Comparison of ENCODE assay signal across 13 cellular contexts in the genomic region with DNA sequence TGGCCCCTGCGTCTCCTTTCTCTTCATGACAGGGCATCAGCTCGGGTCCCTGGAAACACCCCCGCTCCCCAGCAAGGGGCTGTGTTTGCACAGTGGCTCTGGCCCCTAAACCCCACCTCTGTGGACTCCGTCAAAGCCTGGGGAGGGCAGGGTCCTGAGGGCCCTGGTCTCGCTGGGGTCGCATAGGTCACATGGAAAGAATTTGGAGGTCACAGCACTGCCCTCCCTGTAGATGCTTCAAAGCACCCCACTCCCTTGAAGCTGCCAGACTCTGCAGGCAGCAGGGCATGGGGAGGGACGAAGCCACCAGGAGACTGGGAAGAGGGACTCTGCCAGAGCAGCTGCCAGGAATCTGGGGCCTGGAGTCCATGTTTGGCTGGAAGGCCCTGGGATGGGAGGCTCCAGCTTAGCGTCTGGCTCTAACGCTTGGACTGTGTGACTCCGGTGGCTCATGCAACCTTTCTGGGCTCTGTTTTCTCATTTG. TPM values are rescaled to one million over a fixed set of nuclear protein-coding genes. Genes with fewer than 3 reads are reported as not detected.
A peak's percentile ranks its signal among the peaks of the same experiment; 100 is the strongest.
DNase-seq lines count a peak whose midpoint lies in the region; ATAC-seq and TF ChIP-seq lines count a peak whose summit lies in the region.
"Had no signal": no experiment of that assay in that cellular context is flagged by ENCODE, and none has a peak within 500 bp of the region (broad histone marks: within the 10 kb centered on the region; RNA-seq: fewer than 3 reads in every experiment).

No MANE protein-coding gene starts in this region.

- peak overlapping the region; percentile 39 for H3K27ac ChIP-seq in muscle layer of duodenum (ENCODE audit: low read length)
- peak overlapping the region; percentile 19 to 83 (median 78) for H3K27ac ChIP-seq in upper lobe of left lung
- H3K27ac ChIP-seq: HL-60 had no signal

- POLR2A ChIA-PET in activated CD8-positive, alpha-beta T cell treated with anti-CD3 and anti-CD28 coated beads for 36 hours (lab: Charles Lee), result interaction anchor here (0.7 to 5.8 kb wide), 6 partner anchors 9 to 666 kb away, joined by 3 to 90 read pairs (median 13); a partner anchor contains a TSS
- POLR2A ChIA-PET in activated CD8-positive, alpha-beta T cell treated with anti-CD3 and anti-CD28 coated beads, Interleukin-2, amount 10 ng/mL, durations not matched to agents 7 days and 5 days (lab: Charles Lee), result interaction anchor here (3.1 kb wide), 1 partner anchor 18 kb away, joined by 20 read pairs; no protein-coding TSS in a partner anchor

- H3K9me3 ChIP-seq in muscle layer of duodenum (ENCODE audit: control insufficient read depth in 1 of 2, low read length in 2 of 2) (no peaks in the 10 kb centered on the region), upper lobe of left lung (no peaks in the 10 kb centered on the region)

- no peak for ATAC-seq in activated CD8-positive, alpha-beta T cell treated with anti-CD3 and anti-CD28 coated beads for 36 hours
- no peak for ATAC-seq in activated CD8-positive, alpha-beta T cell treated with anti-CD3 and anti-CD28 coated beads, Interleukin-2, amount 10 ng/mL, durations not matched to agents 7 days and 5 days
- no peak for ATAC-seq in upper lobe of left lung (ENCODE audit: low FRiP score in 2 of 2)
- ATAC-seq in HG02840 (IDR thresholded peaks at IDR 0.05; ENCODE audit: low FRiP score, unreplicated experiment), result no peak
- ATAC-seq: activated T-cell treated with anti-CD3 and anti-CD28 coated beads, Interleukin-2, amount 50 U/mL, for 4 hours had no signal

- DNase-seq in activated CD8-positive, alpha-beta T cell treated with anti-CD3 and anti-CD28 coated beads for 36 hours, result no peak
- no peak for DNase-seq in activated CD8-positive, alpha-beta T cell treated with anti-CD3 and anti-CD28 coated beads, Interleukin-2, amount 10 ng/mL, durations not matched to agents 7 days and 5 days
- peak; percentile 76 for DNase-seq in ecto neural progenitor cell (ENCODE audit: low spot score)
- no peak for DNase-seq in upper lobe of left lung
- no peak for DNase-seq in NCI-H187 (lab: John Stamatoyannopoulos, UW)
- no peak for DNase-seq in T-helper 1 cell
- DNase-seq: activated T-cell treated with anti-CD3 and anti-CD28 coated beads, Interleukin-2, amount 50 U/mL, for 4 hours; foreskin melanocyte; NCI-H2029; posterior cingulate gyrus had no signal

- no peak for TF ChIP-seq EP300 in upper lobe of left lung (IDR thresholded peaks at IDR 0.05)

- peaks cover 48% of the 10 kb centered on the region for H3K36me3 Mint-ChIP-seq in activated CD8-positive, alpha-beta T cell treated with anti-CD3 and anti-CD28 coated beads for 36 hours (ENCODE audit: low read depth)
- H3K36me3 Mint-ChIP-seq in activated CD8-positive, alpha-beta T cell treated with anti-CD3 and anti-CD28 coated beads, Interleukin-2, amount 10 ng/mL, durations not matched to agents 7 days and 5 days (ENCODE audit: low read depth), result peaks cover 31% of the 10 kb centered on the region

- H3K4me1 ChIP-seq in muscle layer of duodenum (ENCODE audit: control insufficient read depth in 1 of 2, insufficient read depth in 2 of 2, low read length in 2 of 2), result peaks cover 42 to 67% of the 10 kb centered on the region in 2 donors
- H3K4me1 ChIP-seq in upper lobe of left lung, result peaks cover 56 to 81% (median 75%) of the 10 kb centered on the region in 4 donors

- H3K27me3 ChIP-seq in muscle layer of duodenum (ENCODE audit: low read depth, low read length) (no peaks in the 10 kb centered on the region), upper lobe of left lung (no peaks in the 10 kb centered on the region)

- CTCF ChIA-PET in activated CD8-positive, alpha-beta T cell treated with anti-CD3 and anti-CD28 coated beads for 36 hours (lab: Charles Lee), result interaction anchor here (0.9 to 4.1 kb wide), 3 partner anchors 8 to 56 kb away, joined by 3 to 23 read pairs (median 4); no protein-coding TSS in a partner anchor
- CTCF ChIA-PET in activated CD8-positive, alpha-beta T cell treated with anti-CD3 and anti-CD28 coated beads, Interleukin-2, amount 10 ng/mL, durations not matched to agents 7 days and 5 days (lab: Charles Lee), result interaction anchor here (0.7 to 7.6 kb wide), 4 partner anchors 9 to 57 kb away, joined by 4 to 62 read pairs (median 23); no protein-coding TSS in a partner anchor

- H3K27ac Mint-ChIP-seq in activated CD8-positive, alpha-beta T cell treated with anti-CD3 and anti-CD28 coated beads for 36 hours, result peak overlapping the region; percentile 94
- no peak overlapping the region for H3K27ac Mint-ChIP-seq in activated CD8-positive, alpha-beta T cell treated with anti-CD3 and anti-CD28 coated beads, Interleukin-2, amount 10 ng/mL, durations not matched to agents 7 days and 5 days

- WGBS in upper lobe of left lung, 2 donors, result 85 to 92% methylated on average over 4 to 10 of the region's 10 CpGs

- intact Hi-C loops in activated CD8-positive, alpha-beta T cell treated with anti-CD3 and anti-CD28 coated beads for 36 hours (cut with micrococcal nuclease), result no loop called here

- peaks cover 92% of the 10 kb centered on the region for H3K4me1 Mint-ChIP-seq in activated CD8-positive, alpha-beta T cell treated with anti-CD3 and anti-CD28 coated beads for 36 hours (ENCODE audit: low read depth)
- H3K4me1 Mint-ChIP-seq in activated CD8-positive, alpha-beta T cell treated with anti-CD3 and anti-CD28 coated beads, Interleukin-2, amount 10 ng/mL, durations not matched to agents 7 days and 5 days (ENCODE audit: low read depth), result peaks cover 86% of the 10 kb centered on the region

- TF ChIP-seq POLR2A in upper lobe of left lung (IDR thresholded peaks at IDR 0.05), result no peak

- no peak overlapping the region for H3K4me3 Mint-ChIP-seq in activated CD8-positive, alpha-beta T cell treated with anti-CD3 and anti-CD28 coated beads for 36 hours
- H3K4me3 Mint-ChIP-seq in activated CD8-positive, alpha-beta T cell treated with anti-CD3 and anti-CD28 coated beads, Interleukin-2, amount 10 ng/mL, durations not matched to agents 7 days and 5 days, result no peak overlapping the region

- H3K9me3 Mint-ChIP-seq in activated CD8-positive, alpha-beta T cell treated with anti-CD3 and anti-CD28 coated beads for 36 hours, result no peaks in the 10 kb centered on the region
- no peaks in the 10 kb centered on the region for H3K9me3 Mint-ChIP-seq in activated CD8-positive, alpha-beta T cell treated with anti-CD3 and anti-CD28 coated beads, Interleukin-2, amount 10 ng/mL, durations not matched to agents 7 days and 5 days (ENCODE audit: insufficient read depth)
- H3K9me3 Mint-ChIP-seq: activated T-cell treated with anti-CD3 and anti-CD28 coated beads, Interleukin-2, amount 50 U/mL, for 4 hours had no signal

- TF ChIP-seq CTCF in activated CD8-positive, alpha-beta T cell treated with anti-CD3 and anti-CD28 coated beads for 36 hours (IDR thresholded peaks at IDR 0.05), result no peak
- no peak for TF ChIP-seq CTCF in upper lobe of left lung (IDR thresholded peaks at IDR 0.05)

- H3K4me3 ChIP-seq in muscle layer of duodenum (ENCODE audit: low read depth in 1 of 2, low read length in 2 of 2) (peak overlapping the region in 1 of 2 donors; percentile 7), upper lobe of left lung (no peak overlapping the region)

- H3K27me3 Mint-ChIP-seq in activated CD8-positive, alpha-beta T cell treated with anti-CD3 and anti-CD28 coated beads for 36 hours, result no peaks in the 10 kb centered on the region
- H3K27me3 Mint-ChIP-seq in activated CD8-positive, alpha-beta T cell treated with anti-CD3 and anti-CD28 coated beads, Interleukin-2, amount 10 ng/mL, durations not matched to agents 7 days and 5 days (ENCODE audit: low read depth), result no peaks in the 10 kb centered on the region

- no peaks in the 10 kb centered on the region for H3K36me3 ChIP-seq in muscle layer of duodenum (ENCODE audit: control insufficient read depth in 1 of 2, insufficient read depth in 2 of 2, low read length in 2 of 2)
- H3K36me3 ChIP-seq in upper lobe of left lung, result no peaks in the 10 kb centered on the region

RNA-seq across cellular contexts. Expression of a gene that starts 36.6 kb away (rescaled TPM):
- 100 to 1,000 TPM; 118 to 127 TPM for total RNA-seq in activated CD8-positive, alpha-beta T cell treated with anti-CD3 and anti-CD28 coated beads for 36 hours
- total RNA-seq in activated CD8-positive, alpha-beta T cell treated with anti-CD3 and anti-CD28 coated beads, Interleukin-2, amount 10 ng/mL, durations not matched to agents 7 days and 5 days, result 10 to 100 TPM; 70.9 to 72.5 TPM
- total RNA-seq in upper lobe of left lung, result 100 to 1,000 TPM in 1 of 6 donors, 10 to 100 TPM in 5; 55.8 to 120 (median 74.8) TPM
